Comparison of ENCODE assay signal across 8 cellular contexts in the genomic region with DNA sequence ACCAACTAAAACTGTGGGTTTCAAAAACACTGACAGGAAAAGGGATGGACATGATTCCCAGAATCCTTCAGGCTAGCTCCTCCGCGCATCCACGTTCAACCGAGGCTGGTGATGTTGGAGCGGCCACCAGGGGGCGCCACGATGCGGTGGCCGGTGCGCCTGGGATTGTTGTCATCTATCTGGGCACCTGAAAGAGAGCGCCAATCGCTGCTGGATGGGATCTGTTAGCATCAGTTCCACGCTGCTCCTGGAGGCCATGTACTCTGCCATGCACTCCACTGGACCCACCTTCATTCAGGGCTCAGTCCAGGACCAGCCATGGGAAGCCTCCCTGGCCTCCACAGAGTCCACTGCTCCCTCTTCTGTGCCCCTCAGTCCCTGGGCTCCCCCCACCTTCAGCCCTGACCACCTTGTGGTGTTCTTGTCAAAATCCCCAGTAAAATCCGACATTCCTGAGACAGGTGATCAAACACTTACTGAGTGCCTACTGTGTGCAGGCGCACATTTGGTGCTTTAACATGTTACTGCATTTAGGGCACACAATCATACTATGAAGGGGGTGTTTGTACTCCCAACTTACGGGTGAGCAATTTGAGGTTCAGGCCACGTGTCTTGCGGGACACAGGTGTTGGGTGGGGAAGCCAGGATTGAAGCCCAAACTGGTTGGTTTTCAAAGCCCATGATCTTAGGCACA.
A peak's percentile ranks its signal among the peaks of the same experiment; 100 is the strongest.
DNase-seq lines count a peak whose midpoint lies in the region; ATAC-seq and TF ChIP-seq lines count a peak whose summit lies in the region.

No MANE protein-coding gene starts in this region.

- TF ChIP-seq POLR2A in uterus (IDR thresholded peaks at IDR 0.05), result no peak

- intact Hi-C loops in Panc1 (cut with micrococcal nuclease; ENCODE audit: unreplicated experiment), result no loop called here
- intact Hi-C loops in uterus (cut with DNase I; ENCODE audit: low total_unique reads), result no loop called here

- no peaks in the 10 kb centered on the region for H3K36me3 ChIP-seq in Panc1 (ENCODE audit: control insufficient read depth, insufficient read depth, low read length)
- no peaks in the 10 kb centered on the region for H3K36me3 ChIP-seq in uterus

- no TSS peak for BruUV-seq in Panc1 (replicated peaks; lab: Mats Ljungman, UMichigan)

- H3K27ac ChIP-seq in Panc1 (ENCODE audit: low read length) (no peak overlapping the region), uterus (no peak overlapping the region)

- CTCF ChIA-PET in Panc1 (lab: Charles Lee), result no interaction called here

- H3K4me3 ChIP-seq in Panc1 (ENCODE audit: low read depth in 2 of 2, low read length in 2 of 2), result no peak overlapping the region
- no peak overlapping the region for H3K4me3 ChIP-seq in uterus

- in situ Hi-C loops in Panc1 (cut with HindIII; ENCODE audit: low pct_unique_long_range_greater_than_20kb, low sequenced_read_pairs), result no loop called here

- peak; percentile 21 to 22 for DNase-seq in stimulated activated CD4-positive, alpha-beta T cell treated with anti-CD3 and anti-CD28 coated beads, Interleukin-2, amount 100 ng/mL, for 24 hours
- DNase-seq in stimulated activated CD4-positive, alpha-beta T cell treated with anti-CD3 and anti-CD28 coated beads, Interleukin-4, amount 100 ng/mL, for 24 hours, result no peak
- DNase-seq in Panc1 (ENCODE audit: low read depth, low spot score) (no peak), iPS DF 19.7 (ENCODE audit: low read depth, low spot score) (peak; percentile 38), uterus (no peak), A172 (ENCODE audit: low spot score) (no peak)

- POLR2A ChIA-PET in Panc1 (lab: Charles Lee), result no interaction called here

- H3K9me3 ChIP-seq in Panc1 (ENCODE audit: control insufficient read depth, insufficient read depth, low read depth, low read length) (no peaks in the 10 kb centered on the region), uterus (no peaks in the 10 kb centered on the region)

- no peaks in the 10 kb centered on the region for H3K27me3 ChIP-seq in Panc1 (ENCODE audit: control insufficient read depth, insufficient read depth, low read length)
- H3K27me3 ChIP-seq in uterus, result no peaks in the 10 kb centered on the region

- H3K4me1 ChIP-seq in Panc1 (ENCODE audit: control insufficient read depth, insufficient read depth, low read length), result no peaks in the 10 kb centered on the region
- H3K4me1 ChIP-seq in uterus, result no peaks in the 10 kb centered on the region

- no peak for ATAC-seq in Panc1
- ATAC-seq in GM18498 (IDR thresholded peaks at IDR 0.05; ENCODE audit: unreplicated experiment), result no peak
- ATAC-seq in HG02588 (IDR thresholded peaks at IDR 0.05; ENCODE audit: unreplicated experiment), result no peak

- TF ChIP-seq CTCF in Panc1 (IDR thresholded peaks at IDR 0.05), result peak; percentile 71
- peak; percentile 37 to 60 (median 46) for TF ChIP-seq CTCF in uterus (IDR thresholded peaks at IDR 0.05)

Comparison
In these comparisons a context has a peak if more than half of its experiments do, and no peak if none do; other contexts are left out.
1. DNase-seq: peak in stimulated activated CD4-positive, alpha-beta T cell treated with anti-CD3 and anti-CD28 coated beads, Interleukin-2, amount 100 ng/mL, for 24 hours (2 of 2) and iPS DF 19.7 (single experiment); none in stimulated activated CD4-positive, alpha-beta T cell treated with anti-CD3 and anti-CD28 coated beads, Interleukin-4, amount 100 ng/mL, for 24 hours (single experiment), Panc1 (single experiment), uterus (0 of 2) and A172 (single experiment).